ENCODE assay signal across 17 cellular contexts in the genomic region with DNA sequence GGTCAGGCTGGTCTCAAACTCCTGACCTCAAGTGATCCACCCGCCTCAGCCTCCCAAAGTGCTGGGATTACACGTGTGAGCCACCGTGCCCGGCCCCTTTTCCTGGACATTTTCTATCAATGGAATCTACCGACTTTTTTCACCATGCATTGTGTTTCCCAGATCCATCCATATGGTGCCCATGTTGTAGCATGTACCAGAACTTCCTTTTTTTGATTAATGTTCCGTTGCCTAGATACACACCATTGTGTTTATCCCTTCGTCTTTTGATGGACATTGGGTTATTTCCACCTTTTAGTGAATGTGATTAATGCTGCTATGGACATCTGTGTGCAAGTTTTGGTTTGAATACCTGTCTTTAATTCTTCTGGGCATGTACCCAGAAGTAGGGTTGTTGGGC.
A peak's percentile ranks its signal among the peaks of the same experiment; 100 is the strongest.
DNase-seq lines count a peak whose midpoint lies in the region; ATAC-seq, FAIRE-seq and TF ChIP-seq lines count a peak whose summit lies in the region.
"Had no signal": no experiment of that assay in that cellular context is flagged by ENCODE, and none has a peak within 500 bp of the region (broad histone marks: within the 10 kb centered on the region; RNA-seq: fewer than 3 reads in every experiment).

No MANE protein-coding gene starts in this region.

- intact Hi-C loops in activated CD4-positive, alpha-beta memory T cell treated with anti-CD3 and anti-CD28 coated beads for 36 hours (cut with micrococcal nuclease), result loop anchor here (1.0 kb wide), 1 partner anchor 32 kb away; no protein-coding TSS in a partner anchor

- no peaks in the 10 kb centered on the region for H3K36me3 ChIP-seq in RWPE2 (ENCODE audit: low read depth)

- DNase-seq in DMS 273 (lab: John Stamatoyannopoulos, UW; ENCODE audit: unreplicated experiment) (peak; percentile 70), MV-4-11 (lab: John Stamatoyannopoulos, UW) (peak; percentile 15), RWPE2 (ENCODE audit: low spot score) (peak; percentile 12), glutamatergic neuron (no peak), HTR-8/SVneo (ENCODE audit: insufficient read length, low spot score) (no peak)
- DNase-seq in activated CD4-positive, alpha-beta memory T cell treated with anti-CD3 and anti-CD28 coated beads for 36 hours, result no peak
- DNase-seq in effector CD4-positive, alpha-beta T cell, result no peak
- DNase-seq: Caco-2, DMS53, H7, NCI-H1436, NCI-H2081, NCI-H2227 treated with DMSO at 0.1 percent for 48 hours, NCI-H524 treated with DMSO at 0.1 percent for 48 hours, PC-3 had no signal

- no peak overlapping the region for H3K27ac ChIP-seq in RWPE2 (ENCODE audit: poor library complexity, severe bottlenecking)
- H3K27ac ChIP-seq: RWPE1 had no signal

- TF ChIP-seq CTCF in RWPE2 (IDR thresholded peaks at IDR 0.05; ENCODE audit: poor library complexity, severe bottlenecking), result no peak
- TF ChIP-seq CTCF in glutamatergic neuron (IDR thresholded peaks at IDR 0.05; ENCODE audit: partially characterized antibody, unreplicated experiment), result no peak

- H3K4me3 Mint-ChIP-seq in glutamatergic neuron (ENCODE audit: unreplicated experiment), result peak overlapping the region; percentile 64
- no peak overlapping the region for H3K4me3 Mint-ChIP-seq in activated CD4-positive, alpha-beta memory T cell treated with anti-CD3 and anti-CD28 coated beads for 36 hours
- H3K4me3 Mint-ChIP-seq: IgD-negative memory B cell had no signal

- peak overlapping the region; percentile 83 for H3K27ac Mint-ChIP-seq in glutamatergic neuron (ENCODE audit: unreplicated experiment)
- no peak overlapping the region for H3K27ac Mint-ChIP-seq in activated CD4-positive, alpha-beta memory T cell treated with anti-CD3 and anti-CD28 coated beads for 36 hours

- H3K4me1 ChIP-seq in RWPE2 (ENCODE audit: insufficient read depth, poor library complexity, severe bottlenecking), result peaks cover 7% of the 10 kb centered on the region

- H3K27me3 Mint-ChIP-seq in glutamatergic neuron (ENCODE audit: unreplicated experiment), result peaks cover 26% of the 10 kb centered on the region
- peaks cover 5% of the 10 kb centered on the region for H3K27me3 Mint-ChIP-seq in activated CD4-positive, alpha-beta memory T cell treated with anti-CD3 and anti-CD28 coated beads for 36 hours

- POLR2A ChIA-PET in activated CD4-positive, alpha-beta memory T cell treated with anti-CD3 and anti-CD28 coated beads for 36 hours (lab: Charles Lee), result no interaction called here

- H3K9me3 Mint-ChIP-seq in glutamatergic neuron (ENCODE audit: unreplicated experiment), result peaks cover 24% of the 10 kb centered on the region
- H3K9me3 Mint-ChIP-seq in activated CD4-positive, alpha-beta memory T cell treated with anti-CD3 and anti-CD28 coated beads for 36 hours, result no peaks in the 10 kb centered on the region
- H3K9me3 Mint-ChIP-seq: IgD-negative memory B cell had no signal

- no peak for ATAC-seq in RWPE2 (ENCODE audit: low read depth)
- ATAC-seq: PC-3 had no signal

- H3K36me3 Mint-ChIP-seq in glutamatergic neuron (ENCODE audit: unreplicated experiment), result peaks cover 4% of the 10 kb centered on the region
- H3K36me3 Mint-ChIP-seq in activated CD4-positive, alpha-beta memory T cell treated with anti-CD3 and anti-CD28 coated beads for 36 hours, result no peaks in the 10 kb centered on the region
- H3K36me3 Mint-ChIP-seq: IgD-negative memory B cell had no signal

- H3K27me3 ChIP-seq in RWPE2 (ENCODE audit: insufficient read depth, poor library complexity, severe bottlenecking), result peaks cover 15% of the 10 kb centered on the region

- no peak for FAIRE-seq in HTR-8/SVneo (lab: Jason Lieb, UNC)

- CTCF ChIA-PET in activated CD4-positive, alpha-beta memory T cell treated with anti-CD3 and anti-CD28 coated beads for 36 hours (lab: Charles Lee), result interaction anchor here (0.8 kb wide), 1 partner anchor 128 kb away, joined by 3 read pairs; no protein-coding TSS in a partner anchor

- no peak overlapping the region for H3K4me3 ChIP-seq in RWPE2 (ENCODE audit: severe bottlenecking)

- H3K4me1 Mint-ChIP-seq in glutamatergic neuron (ENCODE audit: low read depth, unreplicated experiment), result peaks cover 55% of the 10 kb centered on the region
- no peaks in the 10 kb centered on the region for H3K4me1 Mint-ChIP-seq in activated CD4-positive, alpha-beta memory T cell treated with anti-CD3 and anti-CD28 coated beads for 36 hours (ENCODE audit: low read depth)

- no peaks in the 10 kb centered on the region for H3K9me3 ChIP-seq in RWPE2 (ENCODE audit: severe bottlenecking)
- H3K9me3 ChIP-seq: Caco-2 had no signal

Comparison
In these comparisons a context has a peak if more than half of its experiments do, and no peak if none do; other contexts are left out.
1. DNase-seq: peak in DMS 273 (single experiment), MV-4-11 (single experiment) and RWPE2 (single experiment); none in glutamatergic neuron (single experiment), activated CD4-positive, alpha-beta memory T cell treated with anti-CD3 and anti-CD28 coated beads for 36 hours (single experiment), effector CD4-positive, alpha-beta T cell (single experiment) and HTR-8/SVneo (single experiment).